In genomic region chr1:35451125-35451528, GRCh38 we compare ENCODE assay signal across 1 cellular context.
TF ChIP-seq lines count a peak whose summit lies in the region.

No MANE protein-coding gene starts in this region.

TF ChIP-seq in GM23338, 12 proteins besides CTCF, POLR2A, EP300 and RAD21 (continued from another document):
- no peak for TF ChIP-seq ZNF462 (CRISPR knock-in tag; IDR thresholded peaks at IDR 0.05)
- TF ChIP-seq NANOG (IDR thresholded peaks at IDR 0.05; ENCODE audit: borderline replicate concordance): no peak
- TF ChIP-seq STAT1 (IDR thresholded peaks at IDR 0.05; ENCODE audit: unreplicated experiment): no peak
- TF ChIP-seq ETS1 (IDR thresholded peaks at IDR 0.05): no peak
- TF ChIP-seq EZH2phosphoT487 (IDR thresholded peaks at IDR 0.05; ENCODE audit: unreplicated experiment): no peak
